ENCODE assay signal across 24 cellular contexts in the genomic region with DNA sequence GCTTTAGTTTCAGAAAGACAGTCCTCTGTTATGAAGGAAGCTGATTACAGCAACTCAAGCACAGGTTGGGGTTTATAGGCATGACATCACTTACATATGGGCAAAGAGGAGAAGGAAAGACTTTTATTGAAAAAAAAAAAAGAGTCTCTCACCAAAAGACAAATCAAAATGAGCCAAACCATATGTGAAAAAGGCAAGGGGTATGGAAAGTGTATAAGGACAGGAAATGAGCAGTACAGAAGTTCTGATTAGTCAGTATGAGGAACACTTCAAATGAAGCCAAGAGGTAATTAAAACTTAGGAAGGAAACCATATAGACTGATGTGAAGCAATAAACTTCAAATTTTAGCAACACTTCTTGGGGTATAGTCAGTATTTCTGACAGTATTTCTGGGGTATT.
"Had no signal": no experiment of that assay in that cellular context is flagged by ENCODE, and none has a peak within 500 bp of the region (broad histone marks: within the 10 kb centered on the region; RNA-seq: fewer than 3 reads in every experiment).

No MANE protein-coding gene starts in this region.

- H3K9ac ChIP-seq: neural progenitor cell had no signal

- H3K4me3 ChIP-seq: colonic mucosa, gastroesophageal sphincter, heart left ventricle, hepatocyte, left lung, neural progenitor cell, prostate gland, right atrium auricular region, stomach, thyroid gland, vagina had no signal

- H3K36me3 Mint-ChIP-seq: neural progenitor cell; stimulated activated effector memory CD8-positive, alpha-beta T cell treated with anti-CD3 and anti-CD28 coated beads, Interleukin-12 subunit alpha, Interleukin-12 subunit beta, amount 100 ng/mL, for 72 hours had no signal

- ATAC-seq: gastroesophageal sphincter; heart left ventricle; left lung; naive thymus-derived CD4-positive, alpha-beta T cell; sciatic nerve; stimulated activated effector memory CD8-positive, alpha-beta T cell treated with anti-CD3 and anti-CD28 coated beads, Interleukin-12 subunit alpha, Interleukin-12 subunit beta, amount 100 ng/mL, for 72 hours had no signal

- H3K36me3 ChIP-seq: colonic mucosa, gastroesophageal sphincter, heart left ventricle, left lung, neural progenitor cell, prostate gland, right atrium auricular region, stomach, thyroid gland, vagina had no signal

- H3K4me3 Mint-ChIP-seq: dendritic cell treated with granulocyte-macrophage colony-stimulating factor and Interleukin-4, amounts not matched to agents 40 ng/mL and 50 ng/mL, for 4 days; naive thymus-derived CD4-positive, alpha-beta T cell; nephron; neural progenitor cell; stimulated activated effector memory CD8-positive, alpha-beta T cell treated with anti-CD3 and anti-CD28 coated beads, Interleukin-12 subunit alpha, Interleukin-12 subunit beta, amount 100 ng/mL, for 72 hours had no signal

- H3K27ac ChIP-seq: colonic mucosa, gastroesophageal sphincter, heart left ventricle, hepatocyte, left lung, neural progenitor cell, prostate gland, right atrium auricular region, stomach, thyroid gland, vagina had no signal

- H3K4me1 ChIP-seq: colonic mucosa, gastroesophageal sphincter, heart left ventricle, left lung, neural progenitor cell, prostate gland, stomach, thyroid gland, vagina had no signal

- H3K27me3 ChIP-seq: colonic mucosa, gastroesophageal sphincter, heart left ventricle, hepatocyte, left lung, neural progenitor cell, right atrium auricular region, stomach, thyroid gland, vagina had no signal

- H3K9me3 ChIP-seq: colonic mucosa, gastroesophageal sphincter, heart left ventricle, left lung, prostate gland, right atrium auricular region, stomach, thyroid gland, vagina had no signal

- H3K27me3 Mint-ChIP-seq: dendritic cell treated with granulocyte-macrophage colony-stimulating factor and Interleukin-4, amounts not matched to agents 40 ng/mL and 50 ng/mL, for 4 days; naive thymus-derived CD4-positive, alpha-beta T cell had no signal

- DNase-seq: colonic mucosa; effector CD8-positive, alpha-beta T cell; foreskin fibroblast; heart left ventricle; kidney; left lung; midbrain; naive thymus-derived CD4-positive, alpha-beta T cell; stimulated activated CD4-positive, alpha-beta T cell treated with anti-CD3 and anti-CD28 coated beads, Interleukin-2, amount 100 ng/mL, for 24 hours; stimulated activated CD4-positive, alpha-beta T cell treated with anti-CD3 and anti-CD28 coated beads, Interleukin-4, amount 100 ng/mL, for 24 hours; stimulated activated naive CD4-positive, alpha-beta T cell treated with Interleukin-2 at 50 U/mL for 16 hours; stomach; thyroid gland; trophoblast cell had no signal

- H3K27ac Mint-ChIP-seq: dendritic cell treated with granulocyte-macrophage colony-stimulating factor and Interleukin-4, amounts not matched to agents 40 ng/mL and 50 ng/mL, for 4 days; naive thymus-derived CD4-positive, alpha-beta T cell; neural progenitor cell; stimulated activated effector memory CD8-positive, alpha-beta T cell treated with anti-CD3 and anti-CD28 coated beads, Interleukin-12 subunit alpha, Interleukin-12 subunit beta, amount 100 ng/mL, for 72 hours had no signal

- H3K9me3 Mint-ChIP-seq: dendritic cell treated with granulocyte-macrophage colony-stimulating factor and Interleukin-4, amounts not matched to agents 40 ng/mL and 50 ng/mL, for 4 days; nephron; neural progenitor cell had no signal

- H3K4me1 Mint-ChIP-seq: naive thymus-derived CD4-positive, alpha-beta T cell; neural progenitor cell; stimulated activated effector memory CD8-positive, alpha-beta T cell treated with anti-CD3 and anti-CD28 coated beads, Interleukin-12 subunit alpha, Interleukin-12 subunit beta, amount 100 ng/mL, for 72 hours had no signal
